1 cellular context compared by ENCODE assay signal in genomic region chr11:59560290-59560701, GRCh38.
TF ChIP-seq lines count a peak whose summit lies in the region.

No MANE protein-coding gene starts in this region.

TF ChIP-seq in GM12878, 131 proteins besides CTCF, POLR2A, EP300 and RAD21:
- no peak for TF ChIP-seq ZNF384 (IDR thresholded peaks at IDR 0.05; ENCODE audit: borderline replicate concordance, low read depth, low read length)
- peak; percentile 55 for TF ChIP-seq NFIC (IDR thresholded peaks at IDR 0.05; ENCODE audit: low read depth, low read length)
- no peak for TF ChIP-seq HSF1 (IDR thresholded peaks at IDR 0.05; ENCODE audit: low read depth, low read length)
- no peak for TF ChIP-seq NR2C2 (IDR thresholded peaks at IDR 0.05; ENCODE audit: borderline replicate concordance, control insufficient read depth, insufficient read length, low read depth)
- peak; percentile 98 for TF ChIP-seq ZSCAN29 (IDR thresholded peaks at IDR 0.05)
- no peak for TF ChIP-seq CHD4 (IDR thresholded peaks at IDR 0.05)
- TF ChIP-seq YY1 (IDR thresholded peaks at IDR 0.05; ENCODE audit: low read depth, low read length): peak; percentile 55; the same call in 1 of the 2 replicates
- TF ChIP-seq FOXM1 (IDR thresholded peaks at IDR 0.05; ENCODE audit: low read depth, low read length): peak; percentile 75
- 0 out of 2 replicates have a peak, but pooled peaks have one; percentile 9 for TF ChIP-seq RAD51 (IDR thresholded peaks at IDR 0.05)
- peak; percentile 64 for TF ChIP-seq E2F8 (IDR thresholded peaks at IDR 0.05; ENCODE audit: low read depth, partially characterized antibody)
- TF ChIP-seq IRF4 (IDR thresholded peaks at IDR 0.05; ENCODE audit: low read depth, low read length): 0 out of 2 replicates have a peak, but pooled peaks have one; percentile 42
- no peak; the same call in none of the 2 replicates for TF ChIP-seq ASH2L (IDR thresholded peaks at IDR 0.05; ENCODE audit: borderline replicate concordance, low read depth)
- TF ChIP-seq ZBTB40 (IDR thresholded peaks at IDR 0.05; ENCODE audit: borderline replicate concordance): peak; percentile 85
- TF ChIP-seq RB1 (IDR thresholded peaks at IDR 0.05; ENCODE audit: borderline replicate concordance): peak; percentile 60; the same call in 1 of the 2 replicates
- TF ChIP-seq STAT1 (conservative IDR thresholded peaks at IDR 0.05): 0 out of 2 replicates have a peak, but pooled peaks have one; percentile 9
- TF ChIP-seq ATF2 (IDR thresholded peaks at IDR 0.05; ENCODE audit: low read length): peak; percentile 46; the same call in 1 of the 2 replicates
- TF ChIP-seq KLF5 (IDR thresholded peaks at IDR 0.05; ENCODE audit: partially characterized antibody): peak; percentile 84
- TF ChIP-seq TCF7 (IDR thresholded peaks at IDR 0.05; ENCODE audit: borderline replicate concordance): peak; percentile 47; the same call in 1 of the 2 replicates
- TF ChIP-seq RELA (IDR thresholded peaks at IDR 0.05; ENCODE audit: borderline replicate concordance, partially characterized antibody): peak; percentile 55
- peak; percentile 63; the same call in 1 of the 2 replicates for TF ChIP-seq GABPA (IDR thresholded peaks at IDR 0.05; ENCODE audit: low read depth)
- 0 out of 4 replicates have a peak, but pooled peaks of 1 of the 2 experiments have one; percentile 68 for TF ChIP-seq CEBPB (IDR thresholded peaks at IDR 0.05; ENCODE audit: borderline replicate concordance in 1 of 2, low read depth in 2 of 2, low read length in 2 of 2)
- TF ChIP-seq DPF2 (IDR thresholded peaks at IDR 0.05): peak; percentile 68; the same call in 1 of the 2 replicates
- TF ChIP-seq SKIL (IDR thresholded peaks at IDR 0.05; ENCODE audit: low read depth, poor library complexity, severe bottlenecking): peak; percentile 86
- TF ChIP-seq ZNF207 (IDR thresholded peaks at IDR 0.05; ENCODE audit: borderline replicate concordance): peak; percentile 37; the same call in 1 of the 2 replicates
- TF ChIP-seq POLR2AphosphoS2 (IDR thresholded peaks at IDR 0.05; ENCODE audit: low read depth, low read length): no peak
- TF ChIP-seq SPI1 (IDR thresholded peaks at IDR 0.05; ENCODE audit: borderline replicate concordance, insufficient read depth, low read depth, low read length): no peak
- TF ChIP-seq SREBF2 (IDR thresholded peaks at IDR 0.05; ENCODE audit: low read length): peak; percentile 97
- TF ChIP-seq CBX5 (IDR thresholded peaks at IDR 0.05; ENCODE audit: low read depth): peak; percentile 74; the same call in 1 of the 2 replicates
- TF ChIP-seq ZZZ3 (IDR thresholded peaks at IDR 0.05; ENCODE audit: control insufficient read depth, insufficient read length, low read depth): no peak
- no peak for TF ChIP-seq HCFC1 (IDR thresholded peaks at IDR 0.05; ENCODE audit: low read length)
- peak; percentile 58; the same call in 1 of the 2 replicates for TF ChIP-seq MEF2A (IDR thresholded peaks at IDR 0.05; ENCODE audit: insufficient read depth, low read depth, low read length)
- TF ChIP-seq JUNB (IDR thresholded peaks at IDR 0.05): no peak
- no peak for TF ChIP-seq NFXL1 (IDR thresholded peaks at IDR 0.05; ENCODE audit: borderline replicate concordance)
- peak; percentile 82; the same call in 1 of the 2 replicates for TF ChIP-seq PML (IDR thresholded peaks at IDR 0.05; ENCODE audit: low read length)
- TF ChIP-seq BHLHE40 (IDR thresholded peaks at IDR 0.05; ENCODE audit: borderline replicate concordance in 1 of 2, low read depth in 2 of 2, low read length in 1 of 2): peak in 1 of 2 experiments; percentile 71; a peak in 1 of 4 replicates
- peak in 1 of 2 experiments; percentile 49; a peak in 2 of 4 replicates for TF ChIP-seq IKZF2 (IDR thresholded peaks at IDR 0.05)
- TF ChIP-seq CREB1 (IDR thresholded peaks at IDR 0.05; ENCODE audit: low read depth): peak; percentile 39; the same call in 1 of the 2 replicates
- no peak for TF ChIP-seq RFX5 (IDR thresholded peaks at IDR 0.05; ENCODE audit: low read depth, low read length)
- TF ChIP-seq ZNF217 (IDR thresholded peaks at IDR 0.05): peak; percentile 31; the same call in 1 of the 2 replicates
- TF ChIP-seq SMARCA5 (IDR thresholded peaks at IDR 0.05): peak; percentile 94; the same call in 1 of the 2 replicates
- TF ChIP-seq ZNF24 (IDR thresholded peaks at IDR 0.05): peak; percentile 100
- TF ChIP-seq TARDBP (IDR thresholded peaks at IDR 0.05; ENCODE audit: borderline replicate concordance): peak; percentile 96
- peak; percentile 54; the same call in 1 of the 2 replicates for TF ChIP-seq MLLT1 (IDR thresholded peaks at IDR 0.05)
- TF ChIP-seq PKNOX1 (IDR thresholded peaks at IDR 0.05): peak; percentile 15; the same call in 1 of the 2 replicates
- TF ChIP-seq NBN (IDR thresholded peaks at IDR 0.05): peak; percentile 58
- peak; percentile 89; the same call in 1 of the 2 replicates for TF ChIP-seq MTA3 (IDR thresholded peaks at IDR 0.05; ENCODE audit: borderline replicate concordance, low read length)
- no peak for TF ChIP-seq USF2 (IDR thresholded peaks at IDR 0.05; ENCODE audit: borderline replicate concordance, low read depth, low read length)
- no peak for TF ChIP-seq EED (IDR thresholded peaks at IDR 0.05; ENCODE audit: low read depth)
